ENCODE assay signal across 14 cellular contexts in the genomic region with DNA sequence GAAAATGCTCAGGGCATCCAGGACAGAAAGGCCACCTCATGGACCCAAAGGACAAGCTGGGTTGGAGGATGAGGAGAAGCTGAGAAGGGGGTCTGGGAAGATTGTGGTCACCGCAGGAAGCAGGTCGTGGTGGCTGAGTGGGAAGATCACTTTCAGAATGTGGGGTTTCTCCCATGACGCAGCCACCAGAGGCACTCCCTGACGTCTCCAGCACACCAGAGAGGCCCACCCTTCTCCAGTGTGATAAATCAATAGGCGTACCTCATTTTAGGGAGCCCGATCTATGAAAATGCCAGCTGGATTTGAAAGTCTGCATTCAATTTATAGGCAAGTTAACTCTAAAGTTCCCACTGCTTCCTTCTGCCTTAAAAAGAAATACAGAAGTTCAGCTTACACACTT.
"Had no signal": no experiment of that assay in that cellular context is flagged by ENCODE, and none has a peak within 500 bp of the region (broad histone marks: within the 10 kb centered on the region; RNA-seq: fewer than 3 reads in every experiment).

No MANE protein-coding gene starts in this region.

- DNase-seq: activated CD4-positive, alpha-beta T cell treated with anti-CD3 and anti-CD28 coated beads for 36 hours; activated CD8-positive, alpha-beta memory T cell treated with anti-CD3 and anti-CD28 coated beads for 24 hours; amygdala; brain microvascular endothelial cell; cerebellar nuclear complex; erythroblast; left cardiac atrium; naive thymus-derived CD4-positive, alpha-beta T cell; stimulated activated CD4-positive, alpha-beta T cell treated with anti-CD3 and anti-CD28 coated beads, Interleukin-4, amount 100 ng/mL, for 24 hours; SW 1271; T1000; thyroid gland; uterus had no signal

- ATAC-seq: activated CD4-positive, alpha-beta T cell treated with anti-CD3 and anti-CD28 coated beads for 36 hours; left cardiac atrium; naive thymus-derived CD4-positive, alpha-beta T cell had no signal

- H3K27me3 ChIP-seq: thyroid gland, uterus had no signal

- H3K36me3 ChIP-seq: brain microvascular endothelial cell, thyroid gland, uterus had no signal

- H3K9me3 ChIP-seq: thyroid gland, uterus had no signal

- H3K4me3 ChIP-seq: thyroid gland, uterus had no signal

- H3K27ac ChIP-seq: brain microvascular endothelial cell, thyroid gland, uterus, VCaP had no signal

- H3K4me1 ChIP-seq: uterus had no signal
